1 cellular context compared by ENCODE assay signal in the genomic region with DNA sequence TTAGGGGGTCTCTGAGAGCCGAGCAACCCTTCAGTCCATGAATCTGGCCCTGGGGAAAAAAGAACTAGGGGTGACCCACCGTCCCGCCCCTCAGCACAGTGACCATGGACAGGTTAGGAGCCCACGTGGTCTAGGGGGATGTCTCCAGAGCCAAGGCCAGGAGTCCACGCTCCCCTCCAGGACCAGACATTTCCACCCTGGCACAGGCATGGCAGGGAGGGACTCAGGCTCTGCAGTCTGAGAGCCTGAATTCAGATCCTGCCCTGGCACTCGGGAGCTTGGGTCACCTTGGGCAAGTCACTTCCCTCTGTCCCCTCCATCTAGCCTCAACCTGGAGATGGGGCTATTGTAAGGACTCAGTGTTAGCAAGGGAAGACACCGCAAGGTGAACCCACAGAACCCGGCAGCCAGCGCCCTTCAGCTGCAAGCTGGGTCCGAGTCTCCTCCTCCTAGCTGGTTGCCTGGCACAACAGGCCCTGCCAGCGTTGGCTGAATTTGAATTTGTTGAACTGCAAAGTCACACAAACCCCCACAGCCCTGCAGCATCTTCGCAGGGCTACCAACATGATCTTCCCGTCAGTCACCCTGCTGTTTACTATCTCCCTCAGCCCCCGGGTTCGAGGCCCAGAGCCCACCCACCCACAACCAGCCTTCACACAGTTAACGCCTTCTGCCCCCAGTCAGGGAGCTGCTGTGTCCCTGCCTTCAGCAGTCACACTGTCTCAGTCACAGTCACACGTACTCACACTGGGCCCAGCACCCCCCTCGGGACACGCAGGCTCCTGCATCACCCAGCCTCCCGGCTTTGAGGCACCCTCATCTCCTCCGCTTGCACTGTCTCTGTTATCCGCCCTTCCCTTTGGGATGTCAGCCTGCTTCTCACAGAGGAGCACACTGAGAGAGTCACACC.
TF ChIP-seq lines count a peak whose summit lies in the region.

No MANE protein-coding gene starts in this region.

TF ChIP-seq in H1, 55 proteins besides CTCF, POLR2A, EP300 and RAD21:
- TF ChIP-seq, protein P1, sequence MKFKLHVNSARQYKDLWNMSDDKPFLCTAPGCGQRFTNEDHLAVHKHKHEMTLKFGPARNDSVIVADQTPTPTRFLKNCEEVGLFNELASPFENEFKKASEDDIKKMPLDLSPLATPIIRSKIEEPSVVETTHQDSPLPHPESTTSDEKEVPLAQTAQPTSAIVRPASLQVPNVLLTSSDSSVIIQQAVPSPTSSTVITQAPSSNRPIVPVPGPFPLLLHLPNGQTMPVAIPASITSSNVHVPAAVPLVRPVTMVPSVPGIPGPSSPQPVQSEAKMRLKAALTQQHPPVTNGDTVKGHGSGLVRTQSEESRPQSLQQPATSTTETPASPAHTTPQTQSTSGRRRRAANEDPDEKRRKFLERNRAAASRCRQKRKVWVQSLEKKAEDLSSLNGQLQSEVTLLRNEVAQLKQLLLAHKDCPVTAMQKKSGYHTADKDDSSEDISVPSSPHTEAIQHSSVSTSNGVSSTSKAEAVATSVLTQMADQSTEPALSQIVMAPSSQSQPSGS (IDR thresholded peaks at IDR 0.05; ENCODE audit: low read length), result no peak
- TF ChIP-seq BACH1 (IDR thresholded peaks at IDR 0.05; ENCODE audit: low read length), result no peak
- no peak for TF ChIP-seq SRF (IDR thresholded peaks at IDR 0.05; ENCODE audit: low read depth, low read length)
- TF ChIP-seq JUN (IDR thresholded peaks at IDR 0.05; ENCODE audit: low read depth, low read length), result no peak
- TF ChIP-seq, protein P2, sequence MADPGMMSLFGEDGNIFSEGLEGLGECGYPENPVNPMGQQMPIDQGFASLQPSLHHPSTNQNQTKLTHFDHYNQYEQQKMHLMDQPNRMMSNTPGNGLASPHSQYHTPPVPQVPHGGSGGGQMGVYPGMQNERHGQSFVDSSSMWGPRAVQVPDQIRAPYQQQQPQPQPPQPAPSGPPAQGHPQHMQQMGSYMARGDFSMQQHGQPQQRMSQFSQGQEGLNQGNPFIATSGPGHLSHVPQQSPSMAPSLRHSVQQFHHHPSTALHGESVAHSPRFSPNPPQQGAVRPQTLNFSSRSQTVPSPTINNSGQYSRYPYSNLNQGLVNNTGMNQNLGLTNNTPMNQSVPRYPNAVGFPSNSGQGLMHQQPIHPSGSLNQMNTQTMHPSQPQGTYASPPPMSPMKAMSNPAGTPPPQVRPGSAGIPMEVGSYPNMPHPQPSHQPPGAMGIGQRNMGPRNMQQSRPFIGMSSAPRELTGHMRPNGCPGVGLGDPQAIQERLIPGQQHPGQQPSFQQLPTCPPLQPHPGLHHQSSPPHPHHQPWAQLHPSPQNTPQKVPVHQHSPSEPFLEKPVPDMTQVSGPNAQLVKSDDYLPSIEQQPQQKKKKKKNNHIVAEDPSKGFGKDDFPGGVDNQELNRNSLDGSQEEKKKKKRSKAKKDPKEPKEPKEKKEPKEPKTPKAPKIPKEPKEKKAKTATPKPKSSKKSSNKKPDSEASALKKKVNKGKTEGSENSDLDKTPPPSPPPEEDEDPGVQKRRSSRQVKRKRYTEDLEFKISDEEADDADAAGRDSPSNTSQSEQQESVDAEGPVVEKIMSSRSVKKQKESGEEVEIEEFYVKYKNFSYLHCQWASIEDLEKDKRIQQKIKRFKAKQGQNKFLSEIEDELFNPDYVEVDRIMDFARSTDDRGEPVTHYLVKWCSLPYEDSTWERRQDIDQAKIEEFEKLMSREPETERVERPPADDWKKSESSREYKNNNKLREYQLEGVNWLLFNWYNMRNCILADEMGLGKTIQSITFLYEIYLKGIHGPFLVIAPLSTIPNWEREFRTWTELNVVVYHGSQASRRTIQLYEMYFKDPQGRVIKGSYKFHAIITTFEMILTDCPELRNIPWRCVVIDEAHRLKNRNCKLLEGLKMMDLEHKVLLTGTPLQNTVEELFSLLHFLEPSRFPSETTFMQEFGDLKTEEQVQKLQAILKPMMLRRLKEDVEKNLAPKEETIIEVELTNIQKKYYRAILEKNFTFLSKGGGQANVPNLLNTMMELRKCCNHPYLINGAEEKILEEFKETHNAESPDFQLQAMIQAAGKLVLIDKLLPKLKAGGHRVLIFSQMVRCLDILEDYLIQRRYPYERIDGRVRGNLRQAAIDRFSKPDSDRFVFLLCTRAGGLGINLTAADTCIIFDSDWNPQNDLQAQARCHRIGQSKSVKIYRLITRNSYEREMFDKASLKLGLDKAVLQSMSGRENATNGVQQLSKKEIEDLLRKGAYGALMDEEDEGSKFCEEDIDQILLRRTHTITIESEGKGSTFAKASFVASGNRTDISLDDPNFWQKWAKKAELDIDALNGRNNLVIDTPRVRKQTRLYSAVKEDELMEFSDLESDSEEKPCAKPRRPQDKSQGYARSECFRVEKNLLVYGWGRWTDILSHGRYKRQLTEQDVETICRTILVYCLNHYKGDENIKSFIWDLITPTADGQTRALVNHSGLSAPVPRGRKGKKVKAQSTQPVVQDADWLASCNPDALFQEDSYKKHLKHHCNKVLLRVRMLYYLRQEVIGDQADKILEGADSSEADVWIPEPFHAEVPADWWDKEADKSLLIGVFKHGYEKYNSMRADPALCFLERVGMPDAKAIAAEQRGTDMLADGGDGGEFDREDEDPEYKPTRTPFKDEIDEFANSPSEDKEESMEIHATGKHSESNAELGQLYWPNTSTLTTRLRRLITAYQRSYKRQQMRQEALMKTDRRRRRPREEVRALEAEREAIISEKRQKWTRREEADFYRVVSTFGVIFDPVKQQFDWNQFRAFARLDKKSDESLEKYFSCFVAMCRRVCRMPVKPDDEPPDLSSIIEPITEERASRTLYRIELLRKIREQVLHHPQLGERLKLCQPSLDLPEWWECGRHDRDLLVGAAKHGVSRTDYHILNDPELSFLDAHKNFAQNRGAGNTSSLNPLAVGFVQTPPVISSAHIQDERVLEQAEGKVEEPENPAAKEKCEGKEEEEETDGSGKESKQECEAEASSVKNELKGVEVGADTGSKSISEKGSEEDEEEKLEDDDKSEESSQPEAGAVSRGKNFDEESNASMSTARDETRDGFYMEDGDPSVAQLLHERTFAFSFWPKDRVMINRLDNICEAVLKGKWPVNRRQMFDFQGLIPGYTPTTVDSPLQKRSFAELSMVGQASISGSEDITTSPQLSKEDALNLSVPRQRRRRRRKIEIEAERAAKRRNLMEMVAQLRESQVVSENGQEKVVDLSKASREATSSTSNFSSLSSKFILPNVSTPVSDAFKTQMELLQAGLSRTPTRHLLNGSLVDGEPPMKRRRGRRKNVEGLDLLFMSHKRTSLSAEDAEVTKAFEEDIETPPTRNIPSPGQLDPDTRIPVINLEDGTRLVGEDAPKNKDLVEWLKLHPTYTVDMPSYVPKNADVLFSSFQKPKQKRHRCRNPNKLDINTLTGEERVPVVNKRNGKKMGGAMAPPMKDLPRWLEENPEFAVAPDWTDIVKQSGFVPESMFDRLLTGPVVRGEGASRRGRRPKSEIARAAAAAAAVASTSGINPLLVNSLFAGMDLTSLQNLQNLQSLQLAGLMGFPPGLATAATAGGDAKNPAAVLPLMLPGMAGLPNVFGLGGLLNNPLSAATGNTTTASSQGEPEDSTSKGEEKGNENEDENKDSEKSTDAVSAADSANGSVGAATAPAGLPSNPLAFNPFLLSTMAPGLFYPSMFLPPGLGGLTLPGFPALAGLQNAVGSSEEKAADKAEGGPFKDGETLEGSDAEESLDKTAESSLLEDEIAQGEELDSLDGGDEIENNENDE (IDR thresholded peaks at IDR 0.05; ENCODE audit: insufficient replicate concordance, low read length), result no peak
- TF ChIP-seq SIRT6 (IDR thresholded peaks at IDR 0.05; ENCODE audit: low read length), result no peak
- TF ChIP-seq TAF7 (optimal IDR thresholded peaks at IDR 0.05; ENCODE audit: borderline replicate concordance, low read depth, low read length), result no peak
- peak; percentile 13; the same call in 1 of the 2 replicates for TF ChIP-seq KDM1A (IDR thresholded peaks at IDR 0.05; ENCODE audit: borderline replicate concordance, low read length)
- no peak for TF ChIP-seq GABPA (IDR thresholded peaks at IDR 0.05; ENCODE audit: borderline replicate concordance, insufficient read depth, low read length)
- TF ChIP-seq RNF2 (IDR thresholded peaks at IDR 0.05; ENCODE audit: borderline replicate concordance, low read depth, low read length, missing control alignments, poor library complexity, severe bottlenecking), result peak; percentile 28
- TF ChIP-seq, protein P3, sequence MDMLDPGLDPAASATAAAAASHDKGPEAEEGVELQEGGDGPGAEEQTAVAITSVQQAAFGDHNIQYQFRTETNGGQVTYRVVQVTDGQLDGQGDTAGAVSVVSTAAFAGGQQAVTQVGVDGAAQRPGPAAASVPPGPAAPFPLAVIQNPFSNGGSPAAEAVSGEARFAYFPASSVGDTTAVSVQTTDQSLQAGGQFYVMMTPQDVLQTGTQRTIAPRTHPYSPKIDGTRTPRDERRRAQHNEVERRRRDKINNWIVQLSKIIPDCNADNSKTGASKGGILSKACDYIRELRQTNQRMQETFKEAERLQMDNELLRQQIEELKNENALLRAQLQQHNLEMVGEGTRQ (IDR thresholded peaks at IDR 0.05; ENCODE audit: low read length), result no peak
- TF ChIP-seq SP2 (IDR thresholded peaks at IDR 0.05; ENCODE audit: low read length), result no peak
- no peak for TF ChIP-seq ASH2L (IDR thresholded peaks at IDR 0.05; ENCODE audit: low read length)
